9 cellular contexts compared by ENCODE assay signal in the genomic region with DNA sequence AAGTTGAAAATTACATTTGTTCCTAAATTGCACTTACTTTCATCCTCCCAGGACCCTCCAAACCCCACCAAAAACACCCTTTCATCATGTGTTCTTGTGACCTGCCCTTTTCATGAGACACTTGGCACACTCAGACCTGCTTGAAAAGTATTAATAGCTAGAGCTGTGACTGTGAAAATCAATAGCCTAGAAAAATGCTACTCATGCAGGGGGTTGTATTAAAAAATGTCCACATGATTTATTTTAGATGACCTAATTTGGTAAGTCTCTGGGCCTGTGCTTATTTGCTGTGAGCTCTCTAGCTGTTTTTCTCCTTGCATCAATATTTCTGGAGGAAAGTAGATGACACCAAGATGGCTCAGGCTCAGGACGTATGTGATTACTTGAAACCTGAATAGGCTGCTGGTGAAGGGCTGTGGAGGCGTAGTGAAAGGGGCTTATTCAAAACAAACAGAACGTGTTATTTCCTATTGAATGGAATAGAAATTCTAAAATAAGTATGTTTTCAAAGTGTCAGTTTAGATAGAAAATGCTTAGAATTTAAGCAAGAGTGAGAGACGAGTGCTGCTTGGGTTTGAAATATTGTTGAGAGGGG. TPM values are rescaled to one million over a fixed set of nuclear protein-coding genes. Genes with fewer than 3 reads are reported as not detected.
DNase-seq lines count a peak whose midpoint lies in the region; ATAC-seq and TF ChIP-seq lines count a peak whose summit lies in the region.
"Had no signal": no experiment of that assay in that cellular context is flagged by ENCODE, and none has a peak within 500 bp of the region (broad histone marks: within the 10 kb centered on the region; RNA-seq: fewer than 3 reads in every experiment).

No MANE protein-coding gene starts in this region.

- H3K4me3 ChIP-seq in KMS-11 (IDR thresholded peaks at IDR 0.05; ENCODE audit: insufficient read depth, low read depth, low read length) (no peak overlapping the region), neuron (ENCODE audit: low read length) (peak overlapping the region; percentile 37), tibial nerve (no peak overlapping the region)

- DNase-seq in tibial nerve (ENCODE audit: low spot score in 2 of 2) (no peak), DMS 273 (lab: John Stamatoyannopoulos, UW; ENCODE audit: unreplicated experiment) (no peak)
- no peak for DNase-seq in activated naive CD4-positive, alpha-beta T cell treated with Interleukin-2 at 50 U/mL for 16 hours
- DNase-seq: natural killer cell had no signal

- peak overlapping the region; percentile 82 for H2AFZ ChIP-seq in KMS-11 (ENCODE audit: low read depth)
- peak overlapping the region; percentile 96 for H2AFZ ChIP-seq in neuron (ENCODE audit: low read depth, low read length)

- no peak for TF ChIP-seq POLR2A in tibial nerve (IDR thresholded peaks at IDR 0.05)

- H3K9me3 ChIP-seq in neuron (ENCODE audit: low read length), result no peaks in the 10 kb centered on the region
- H3K9me3 ChIP-seq in tibial nerve, result no peaks in the 10 kb centered on the region

- TF ChIP-seq CTCF in KMS-11 (conservative IDR thresholded peaks at IDR 0.05; ENCODE audit: low read depth, low read length) (no peak), tibial nerve (IDR thresholded peaks at IDR 0.05) (no peak)

- H3K4me1 ChIP-seq in KMS-11 (ENCODE audit: low read depth, poor library complexity, severe bottlenecking) (peaks cover 17% of the 10 kb centered on the region), neuron (ENCODE audit: insufficient read depth, low read length) (peaks cover 9% of the 10 kb centered on the region), tibial nerve (peaks cover 0 to 47% (median 22%) of the 10 kb centered on the region in 4 donors)

- no peaks in the 10 kb centered on the region for H4K20me1 ChIP-seq in KMS-11 (ENCODE audit: insufficient read depth)

- no peak for TF ChIP-seq EP300 in tibial nerve (IDR thresholded peaks at IDR 0.05)

- H3K27ac ChIP-seq in KMS-11, result peak overlapping the region; percentile 14; the same call in 1 of the 2 replicates
- peak overlapping the region; percentile 78 for H3K27ac ChIP-seq in cingulate gyrus (ENCODE audit: low read depth, low read length)
- H3K27ac ChIP-seq in tibial nerve, result peak overlapping the region; percentile 51 to 85 (median 75)

- no peak for ATAC-seq in HG02571 (IDR thresholded peaks at IDR 0.05; ENCODE audit: unreplicated experiment)

- 31 to 37% methylated on average over 4 of the region's 4 CpGs for whole genome bisulfite sequencing in tibial nerve, 2 donors

- peak overlapping the region; percentile 23; the same call in 1 of the 2 replicates for H3K9ac ChIP-seq in KMS-11

- H3K36me3 ChIP-seq in KMS-11 (ENCODE audit: insufficient read depth), result no peaks in the 10 kb centered on the region
- H3K36me3 ChIP-seq in neuron (ENCODE audit: insufficient read depth, low read length), result no peaks in the 10 kb centered on the region
- no peaks in the 10 kb centered on the region for H3K36me3 ChIP-seq in tibial nerve

- H3K79me2 ChIP-seq in KMS-11 (ENCODE audit: insufficient read depth, low read depth), result no peaks in the 10 kb centered on the region

- H3K27me3 ChIP-seq in KMS-11 (ENCODE audit: insufficient read depth, low read depth), result no peaks in the 10 kb centered on the region
- peaks cover 3% of the 10 kb centered on the region for H3K27me3 ChIP-seq in neuron (ENCODE audit: insufficient read depth, low read length)
- no peaks in the 10 kb centered on the region for H3K27me3 ChIP-seq in tibial nerve

- peak overlapping the region; percentile 53; the same call in 1 of the 2 replicates for H3K4me2 ChIP-seq in KMS-11

RNA-seq across cellular contexts. Expression of a gene that starts 29.5 kb away (rescaled TPM):
- 10 to 100 TPM in 1 of 4 donors, 1 to 10 TPM in 3; 4.2 to 11.4 (median 7.8) TPM for total RNA-seq in tibial nerve
- total RNA-seq: activated CD4-positive, alpha-beta T cell treated with anti-CD3 and anti-CD28 coated beads, Interleukin-2, amount 10 ng/mL, durations not matched to agents 24 days and 14 days; natural killer cell had no signal

Comparison
In these comparisons a context has a peak if more than half of its experiments do, and no peak if none do; other contexts are left out.
1. H3K27ac ChIP-seq: peak in every context shown above with its lines; median percentile 78 in cingulate gyrus; 75 in tibial nerve; 14 in KMS-11.